ENCODE assay signal across 10 cellular contexts in the genomic region with DNA sequence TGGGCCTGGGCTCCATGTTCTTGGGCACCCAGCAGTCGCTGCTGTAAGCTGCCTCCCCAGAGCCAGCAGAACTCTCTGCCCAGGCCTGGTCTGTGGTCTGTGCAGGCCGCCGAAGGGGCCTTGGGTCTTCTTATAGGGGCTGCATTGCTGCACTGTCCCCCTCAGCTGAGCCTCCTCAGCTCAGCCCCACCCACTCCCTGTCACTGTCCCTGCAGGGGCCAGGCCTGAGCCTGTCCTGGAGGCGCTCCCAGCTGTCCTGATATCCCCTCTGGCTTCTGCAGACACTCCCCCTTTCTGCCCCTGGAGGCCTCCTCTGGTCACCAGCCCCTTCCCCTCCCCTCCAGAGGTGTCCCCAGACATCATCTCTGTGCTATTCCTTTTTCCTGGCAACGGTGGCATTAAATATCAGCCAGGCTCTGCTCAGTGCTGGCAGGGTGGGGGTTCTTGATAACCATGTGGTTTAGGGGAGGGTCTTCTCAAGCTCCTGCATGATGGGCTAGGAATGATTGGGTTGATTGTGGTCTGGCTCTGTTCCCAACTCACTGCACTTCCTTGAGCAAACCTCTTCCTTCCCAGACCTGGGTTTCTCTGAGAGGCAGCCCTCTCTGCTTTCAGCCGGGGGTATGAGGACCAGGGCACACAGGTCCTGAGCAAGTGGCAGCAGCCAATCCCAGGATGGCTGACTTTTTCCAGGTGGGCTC. TPM values are rescaled to one million over a fixed set of nuclear protein-coding genes. Genes with fewer than 3 reads are reported as not detected.
DNase-seq lines count a peak whose midpoint lies in the region; ATAC-seq, FAIRE-seq and TF ChIP-seq lines count a peak whose summit lies in the region.
"Had no signal": no experiment of that assay in that cellular context is flagged by ENCODE, and none has a peak within 500 bp of the region (broad histone marks: within the 10 kb centered on the region; RNA-seq: fewer than 3 reads in every experiment).

No MANE protein-coding gene starts in this region.

- H3K9me1 ChIP-seq in keratinocyte (ENCODE audit: control insufficient read depth, extremely low read depth, insufficient read depth, low read length): peaks cover 3% of the 10 kb centered on the region

- dilution Hi-C loops in keratinocyte (cut with MboI; ENCODE audit: extremely low pct_ligation_motif_present, low sequenced_read_pairs): no loop called here

- FAIRE-seq in keratinocyte (lab: Jason Lieb, UNC): peak; percentile 58

- H3K9me3 ChIP-seq in keratinocyte (ENCODE audit: control insufficient read depth, low read depth, low read length): no peaks in the 10 kb centered on the region

- POLR2A ChIA-PET in HEK293T (lab: Yijun Ruan, JAX): no interaction called here

- peak overlapping the region; percentile 33; the same call in 1 of the 2 replicates for H3K27ac ChIP-seq in VCaP
- no peak overlapping the region for H3K27ac ChIP-seq in keratinocyte (ENCODE audit: control insufficient read depth, insufficient read depth, low read length)
- H3K27ac ChIP-seq: C4-2B had no signal

- TF ChIP-seq CTCF in VCaP (conservative IDR thresholded peaks at IDR 0.05) (no peak), keratinocyte (optimal IDR thresholded peaks at IDR 0.05 in 1 of 3, IDR thresholded peaks at IDR 0.05 in 1 of 3, conservative IDR thresholded peaks at IDR 0.05 in 1 of 3; ENCODE audit: extremely low read depth in 1 of 3, insufficient read depth in 2 of 3, low read length in 3 of 3) (no peak)

- peak; percentile 41 for DNase-seq in A172 (ENCODE audit: low spot score)
- DNase-seq in HT1080 (ENCODE audit: low read depth): peak; percentile 60
- no peak for DNase-seq in keratinocyte (ENCODE audit: low read depth, low spot score)
- no peak for DNase-seq in NCI-H748 (lab: John Stamatoyannopoulos, UW; ENCODE audit: unreplicated experiment)
- no peak for DNase-seq in GOT3 (lab: John Stamatoyannopoulos, UW)
- DNase-seq in HEK293T (ENCODE audit: extremely low spot score): no peak

- H3K4me2 ChIP-seq in keratinocyte (ENCODE audit: control insufficient read depth, extremely low read depth, insufficient read depth, low read depth, low read length): peak overlapping the region; percentile 63

- H3K36me3 ChIP-seq in keratinocyte (ENCODE audit: control insufficient read depth in 2 of 2, extremely low read depth in 1 of 2, insufficient read depth in 2 of 2, low read length in 2 of 2): no peaks in the 10 kb centered on the region

- H3K4me3 ChIP-seq in keratinocyte (ENCODE audit: control insufficient read depth in 2 of 3, extremely low read depth in 1 of 3, insufficient read depth in 2 of 3, low read depth in 1 of 3, low read length in 3 of 3): peak overlapping the region in 1 of 3 experiments; percentile 33

- H3K27me3 ChIP-seq in keratinocyte (ENCODE audit: control insufficient read depth, extremely low read depth, insufficient read depth, low read length): peaks cover 11% of the 10 kb centered on the region

- H3K79me2 ChIP-seq in keratinocyte (ENCODE audit: control insufficient read depth, insufficient read depth, low read length): no peaks in the 10 kb centered on the region

- H3K4me1 ChIP-seq in keratinocyte (ENCODE audit: control insufficient read depth, extremely low read depth, insufficient read depth, low read length): peaks cover 41% of the 10 kb centered on the region

- ATAC-seq in HG03280 (IDR thresholded peaks at IDR 0.05; ENCODE audit: unreplicated experiment): no peak

- CTCF ChIA-PET in HEK293T (lab: Yijun Ruan, JAX): interaction anchor here (0.8 kb wide), 1 partner anchor 26 kb away, joined by 3 read pairs; no protein-coding TSS in a partner anchor

- H4K20me1 ChIP-seq in keratinocyte (ENCODE audit: control insufficient read depth, extremely low read depth, insufficient read depth, low read length): no peaks in the 10 kb centered on the region

- peak overlapping the region; percentile 23 for H2AFZ ChIP-seq in keratinocyte (ENCODE audit: control insufficient read depth, low read length)

- no peak overlapping the region for H3K9ac ChIP-seq in keratinocyte (ENCODE audit: control insufficient read depth, extremely low read depth, insufficient read depth, low read length)

TF ChIP-seq in HEK293T, 16 proteins besides CTCF, POLR2A, EP300 and RAD21:
- no peak for TF ChIP-seq BHLHE40 (IDR thresholded peaks at IDR 0.05; ENCODE audit: borderline replicate concordance)
- TF ChIP-seq ELF4 (IDR thresholded peaks at IDR 0.05): no peak
- no peak for TF ChIP-seq L3MBTL2 (conservative IDR thresholded peaks at IDR 0.05)
- TF ChIP-seq FOXA1 (IDR thresholded peaks at IDR 0.05): no peak
- no peak for TF ChIP-seq SP1 (IDR thresholded peaks at IDR 0.05)

RNA-seq across cellular contexts. Expression of gene FOXO6, which starts 3.6 kb away (rescaled TPM):
- 0.47 and 1.0 TPM in 2 replicates for total RNA-seq in A172 (2014; rRNA removed; shearing (Covaris generic))
- 0.90 and 0.97 TPM in 2 replicates for total RNA-seq in HT1080 (2014; rRNA removed; shearing (Covaris generic))
- polyA plus RNA-seq in HT1080 (2015; cell fraction: cytosol; rRNA removed): 0.29 and 0.62 TPM in 2 replicates
- 0.34 and 0.91 TPM in 2 replicates for polyA plus RNA-seq in HT1080 (2015; cell fraction: nucleus; rRNA removed)
- polyA plus RNA-seq in keratinocyte: not detected in 3 replicates
- not detected for polyA plus RNA-seq in keratinocyte (2011; ENCODE audit: low read depth)
- not detected in 2 replicates for polyA plus RNA-seq in keratinocyte (2011; cell fraction: cytosol; rRNA removed)
- not detected in 2 replicates for polyA plus RNA-seq in keratinocyte (2011; cell fraction: nucleus; rRNA removed)
- 0.18 TPM in 1 of 2 replicates, not detected in the other for polyA plus RNA-seq in keratinocyte (2012; ENCODE audit: low replicate concordance)
- not detected in 3 replicates for polyA minus RNA-seq in keratinocyte
- polyA minus RNA-seq in keratinocyte (2011; cell fraction: cytosol; rRNA and poly(A)+ RNA removed): not detected
- polyA minus RNA-seq in keratinocyte (2011; cell fraction: nucleus; rRNA and poly(A)+ RNA removed): not detected in 2 replicates
- polyA plus RNA-seq: fibroblast of lung had no signal

Comparison
In these comparisons a context has a peak if more than half of its experiments do, and no peak if none do; other contexts are left out.
1. DNase-seq: peak in A172 (single experiment) and HT1080 (single experiment); none in keratinocyte (single experiment), NCI-H748 (single experiment), GOT3 (single experiment) and HEK293T (single experiment).